15 cellular contexts compared by ENCODE assay signal in the genomic region with DNA sequence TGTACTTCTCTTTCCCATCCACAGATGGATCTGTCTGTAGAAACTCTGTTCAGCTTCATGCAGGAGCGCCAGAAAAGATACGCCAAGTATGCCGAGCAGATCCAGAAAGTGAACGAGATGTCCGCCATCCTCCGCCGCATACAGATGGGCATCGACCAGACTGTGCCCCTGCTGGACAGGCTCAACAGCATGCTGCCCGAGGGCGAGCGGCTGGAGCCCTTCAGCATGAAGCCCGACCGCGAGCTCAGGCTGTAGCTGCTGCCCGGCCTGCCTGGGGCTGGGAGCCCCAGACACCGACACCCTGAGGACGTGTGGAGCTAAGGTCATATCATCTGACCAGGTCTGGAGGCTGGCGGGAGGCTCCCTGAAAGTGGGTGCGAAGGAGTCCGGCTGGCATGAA.
DNase-seq lines count a peak whose midpoint lies in the region; ATAC-seq lines count a peak whose summit lies in the region.
"Had no signal": no experiment of that assay in that cellular context is flagged by ENCODE, and none has a peak within 500 bp of the region (broad histone marks: within the 10 kb centered on the region; RNA-seq: fewer than 3 reads in every experiment).

No MANE protein-coding gene starts in this region.

- no peak for DNase-seq in stimulated activated naive CD8-positive, alpha-beta T cell treated with anti-CD3 and anti-CD28 coated beads, Interleukin-15, Interleukin-2, amounts not matched to agents 100 U/mL and 50 U/mL, for 24 hours
- DNase-seq in activated CD4-positive, alpha-beta memory T cell treated with anti-CD3 and anti-CD28 coated beads, Interleukin-2, amount 10 ng/mL, durations not matched to agents 7 days and 5 days: no peak
- DNase-seq in naive thymus-derived CD4-positive, alpha-beta T cell: no peak
- no peak for DNase-seq in NOMO-1 treated with DMSO at 0.1 percent for 48 hours (lab: John Stamatoyannopoulos, UW; ENCODE audit: unreplicated experiment)
- no peak for DNase-seq in NAMALWA (ENCODE audit: low spot score)
- DNase-seq in NCI-H1694 (lab: John Stamatoyannopoulos, UW): no peak
- DNase-seq: amygdala, DMS79 treated with DMSO at 0.1 percent for 48 hours, foreskin melanocyte, mammary epithelial cell, NCI-H1436 treated with DMSO at 0.1 percent for 48 hours, NCI-H69 had no signal

- H3K4me1 Mint-ChIP-seq in stimulated activated naive CD8-positive, alpha-beta T cell treated with anti-CD3 and anti-CD28 coated beads, Interleukin-15, Interleukin-2, amounts not matched to agents 100 ng/mL and 50 ng/mL, for 24 hours (ENCODE audit: low read depth): peaks cover 91% of the 10 kb centered on the region
- H3K4me1 Mint-ChIP-seq in activated CD4-positive, alpha-beta memory T cell treated with anti-CD3 and anti-CD28 coated beads, Interleukin-2, amount 10 ng/mL, durations not matched to agents 7 days and 5 days: peaks cover 93% of the 10 kb centered on the region
- H3K4me1 Mint-ChIP-seq in naive thymus-derived CD4-positive, alpha-beta T cell: peaks cover 25 to 73% (median 59%) of the 10 kb centered on the region in 7 donors

- H3K36me3 Mint-ChIP-seq in stimulated activated naive CD8-positive, alpha-beta T cell treated with anti-CD3 and anti-CD28 coated beads, Interleukin-15, Interleukin-2, amounts not matched to agents 100 ng/mL and 50 ng/mL, for 24 hours (ENCODE audit: low read depth): peaks cover 54% of the 10 kb centered on the region
- H3K36me3 Mint-ChIP-seq in activated CD4-positive, alpha-beta memory T cell treated with anti-CD3 and anti-CD28 coated beads, Interleukin-2, amount 10 ng/mL, durations not matched to agents 7 days and 5 days (ENCODE audit: low read depth): peaks cover 56% of the 10 kb centered on the region
- peaks cover 12 to 41% (median 33%) of the 10 kb centered on the region in 5 donors for H3K36me3 Mint-ChIP-seq in naive thymus-derived CD4-positive, alpha-beta T cell

- H3K4me3 Mint-ChIP-seq in stimulated activated naive CD8-positive, alpha-beta T cell treated with anti-CD3 and anti-CD28 coated beads, Interleukin-15, Interleukin-2, amounts not matched to agents 100 ng/mL and 50 ng/mL, for 24 hours: no peak overlapping the region
- H3K4me3 Mint-ChIP-seq in activated CD4-positive, alpha-beta memory T cell treated with anti-CD3 and anti-CD28 coated beads, Interleukin-2, amount 10 ng/mL, durations not matched to agents 7 days and 5 days: no peak overlapping the region
- H3K4me3 Mint-ChIP-seq in naive thymus-derived CD4-positive, alpha-beta T cell: peak overlapping the region in 4 of 10 donors; percentile 9 to 75 (median 21)

- H3K27ac ChIP-seq in naive thymus-derived CD4-positive, alpha-beta T cell (ENCODE audit: low read depth, low read length): peak overlapping the region; percentile 75

- intact Hi-C loops in naive thymus-derived CD4-positive, alpha-beta T cell (cut with micrococcal nuclease): loop anchor here in 1 of 2 donors (5.0 kb wide), 1 partner anchor 63 kb away; no protein-coding TSS in a partner anchor

- H3K9me3 ChIP-seq in naive thymus-derived CD4-positive, alpha-beta T cell (ENCODE audit: control insufficient read depth in 2 of 3, low read length in 3 of 3): no peaks in the 10 kb centered on the region

- CTCF ChIA-PET in activated CD4-positive, alpha-beta memory T cell treated with anti-CD3 and anti-CD28 coated beads, Interleukin-2, amount 10 ng/mL, durations not matched to agents 7 days and 5 days (lab: Charles Lee): interaction anchor here (0.6 to 4.0 kb wide), 8 partner anchors 9 to 640 kb away, joined by 3 to 34 read pairs (median 10); no protein-coding TSS in a partner anchor
- CTCF ChIA-PET in naive thymus-derived CD4-positive, alpha-beta T cell (lab: Charles Lee): interaction anchor here (0.6 to 2.2 kb wide), 4 partner anchors 9 to 24 kb away, joined by 3 to 8 read pairs (median 5); no protein-coding TSS in a partner anchor

- H3K27me3 Mint-ChIP-seq in stimulated activated naive CD8-positive, alpha-beta T cell treated with anti-CD3 and anti-CD28 coated beads, Interleukin-15, Interleukin-2, amounts not matched to agents 100 ng/mL and 50 ng/mL, for 24 hours: no peaks in the 10 kb centered on the region
- no peaks in the 10 kb centered on the region for H3K27me3 Mint-ChIP-seq in activated CD4-positive, alpha-beta memory T cell treated with anti-CD3 and anti-CD28 coated beads, Interleukin-2, amount 10 ng/mL, durations not matched to agents 7 days and 5 days
- H3K27me3 Mint-ChIP-seq in naive thymus-derived CD4-positive, alpha-beta T cell: no peaks in the 10 kb centered on the region

- H3K4me1 ChIP-seq in naive thymus-derived CD4-positive, alpha-beta T cell (ENCODE audit: control insufficient read depth in 2 of 2, insufficient read depth in 2 of 2, low read length in 2 of 2): peaks cover 37 to 39% of the 10 kb centered on the region in 2 donors

- peak overlapping the region; percentile 39 for H3K27ac Mint-ChIP-seq in stimulated activated naive CD8-positive, alpha-beta T cell treated with anti-CD3 and anti-CD28 coated beads, Interleukin-15, Interleukin-2, amounts not matched to agents 100 ng/mL and 50 ng/mL, for 24 hours
- peak overlapping the region; percentile 97 for H3K27ac Mint-ChIP-seq in activated CD4-positive, alpha-beta memory T cell treated with anti-CD3 and anti-CD28 coated beads, Interleukin-2, amount 10 ng/mL, durations not matched to agents 7 days and 5 days
- H3K27ac Mint-ChIP-seq in naive thymus-derived CD4-positive, alpha-beta T cell: peak overlapping the region; percentile 50 to 99 (median 97)

- POLR2A ChIA-PET in activated CD4-positive, alpha-beta memory T cell treated with anti-CD3 and anti-CD28 coated beads, Interleukin-2, amount 10 ng/mL, durations not matched to agents 7 days and 5 days (lab: Charles Lee): interaction anchor here (0.6 to 15.5 kb wide), 18 partner anchors 9 to 271 kb away, joined by 3 to 579 read pairs (median 18); partner anchors contain the start of genes BORCS5, CDKN1B and DUSP16
- POLR2A ChIA-PET in naive thymus-derived CD4-positive, alpha-beta T cell (lab: Charles Lee): interaction anchor here (0.6 to 3.7 kb wide), 18 partner anchors 9 to 688 kb away, joined by 3 to 48 read pairs (median 4); partner anchors contain the start of gene BORCS5

- H3K4me3 ChIP-seq in naive thymus-derived CD4-positive, alpha-beta T cell (ENCODE audit: low read length): no peak overlapping the region

- no peaks in the 10 kb centered on the region for H3K36me3 ChIP-seq in naive thymus-derived CD4-positive, alpha-beta T cell (ENCODE audit: control insufficient read depth in 2 of 3, insufficient read depth in 3 of 3, low read length in 3 of 3)

- no peak for ATAC-seq in stimulated activated naive CD8-positive, alpha-beta T cell treated with anti-CD3 and anti-CD28 coated beads, Interleukin-15, Interleukin-2, amounts not matched to agents 100 U/mL and 50 U/mL, for 24 hours
- no peak for ATAC-seq in naive thymus-derived CD4-positive, alpha-beta T cell
- no peak for ATAC-seq in HG03354 (IDR thresholded peaks at IDR 0.05; ENCODE audit: poor library complexity, severe bottlenecking, unreplicated experiment)
- ATAC-seq: Right ventricle myocardium inferior had no signal

- no peaks in the 10 kb centered on the region for H3K27me3 ChIP-seq in naive thymus-derived CD4-positive, alpha-beta T cell (ENCODE audit: control insufficient read depth in 2 of 2, insufficient read depth in 2 of 2, low read length in 2 of 2)

- peaks cover 3% of the 10 kb centered on the region for H3K9me3 Mint-ChIP-seq in stimulated activated naive CD8-positive, alpha-beta T cell treated with anti-CD3 and anti-CD28 coated beads, Interleukin-15, Interleukin-2, amounts not matched to agents 100 ng/mL and 50 ng/mL, for 24 hours
- peaks cover 3% of the 10 kb centered on the region for H3K9me3 Mint-ChIP-seq in activated CD4-positive, alpha-beta memory T cell treated with anti-CD3 and anti-CD28 coated beads, Interleukin-2, amount 10 ng/mL, durations not matched to agents 7 days and 5 days
- H3K9me3 Mint-ChIP-seq in naive thymus-derived CD4-positive, alpha-beta T cell: no peaks in the 10 kb centered on the region

Comparison
In these comparisons a context has a peak if more than half of its experiments do, and no peak if none do; other contexts are left out.
1. H3K27ac Mint-ChIP-seq: peak in every context shown above with its lines; median percentile 97 in activated CD4-positive, alpha-beta memory T cell treated with anti-CD3 and anti-CD28 coated beads, Interleukin-2, amount 10 ng/mL, durations not matched to agents 7 days and 5 days; 97 in naive thymus-derived CD4-positive, alpha-beta T cell; 39 in stimulated activated naive CD8-positive, alpha-beta T cell treated with anti-CD3 and anti-CD28 coated beads, Interleukin-15, Interleukin-2, amounts not matched to agents 100 ng/mL and 50 ng/mL, for 24 hours.